8 cellular contexts compared by ENCODE assay signal in genomic region chr15:40104865-40105516, GRCh38. TPM values are rescaled to one million over a fixed set of nuclear protein-coding genes. Genes with fewer than 3 reads are reported as not detected.
DNase-seq lines count a peak whose midpoint lies in the region; ATAC-seq and TF ChIP-seq lines count a peak whose summit lies in the region.

No MANE protein-coding gene starts in this region.

- H3K27me3 Mint-ChIP-seq in activated CD4-positive, alpha-beta memory T cell treated with anti-CD3 and anti-CD28 coated beads, Interleukin-2, amount 10 ng/mL, durations not matched to agents 7 days and 5 days, result peaks cover 7% of the 10 kb centered on the region

- POLR2A ChIA-PET in GM10248 (lab: Yijun Ruan, JAX), result interaction anchor here (0.9 to 4.0 kb wide), 3 partner anchors 8 to 58 kb away, joined by 5 to 25 read pairs (median 20); no protein-coding TSS in a partner anchor
- POLR2A ChIA-PET in activated CD4-positive, alpha-beta memory T cell treated with anti-CD3 and anti-CD28 coated beads, Interleukin-2, amount 10 ng/mL, durations not matched to agents 7 days and 5 days (lab: Charles Lee), result interaction anchor here (0.9 to 8.1 kb wide), 7 partner anchors 10 to 202 kb away, joined by 3 to 53 read pairs (median 7); partner anchors contain the start of gene BUB1B

- H3K9me3 Mint-ChIP-seq in activated CD4-positive, alpha-beta memory T cell treated with anti-CD3 and anti-CD28 coated beads, Interleukin-2, amount 10 ng/mL, durations not matched to agents 7 days and 5 days, result no peaks in the 10 kb centered on the region

- H3K9me3 ChIP-seq in duodenal mucosa (ENCODE audit: control insufficient read depth in 1 of 2, low read length in 2 of 2), result no peaks in the 10 kb centered on the region

- DNase-seq in GM10248 (ENCODE audit: extremely low spot score), result peak; percentile 71
- peak; percentile 75 for DNase-seq in NCI-H774 (lab: John Stamatoyannopoulos, UW)
- peak; percentile 79 for DNase-seq in activated CD4-positive, alpha-beta memory T cell treated with anti-CD3 and anti-CD28 coated beads, Interleukin-2, amount 10 ng/mL, durations not matched to agents 7 days and 5 days
- peak; percentile 72 to 84 for DNase-seq in lung microvascular endothelial cell (ENCODE audit: low read depth in 2 of 2)
- DNase-seq in stimulated activated CD4-positive, alpha-beta T cell treated with anti-CD3 and anti-CD28 coated beads, TNF-alpha, amount 100 ng/mL, for 4 hours (ENCODE audit: low read depth in 3 of 3), result peak; percentile 56 to 78 (median 61)

- H3K4me3 Mint-ChIP-seq in activated CD4-positive, alpha-beta memory T cell treated with anti-CD3 and anti-CD28 coated beads, Interleukin-2, amount 10 ng/mL, durations not matched to agents 7 days and 5 days, result no peak overlapping the region

- no peaks in the 10 kb centered on the region for H3K27me3 ChIP-seq in duodenal mucosa (ENCODE audit: control insufficient read depth in 1 of 2, insufficient read depth in 2 of 2, low read length in 2 of 2)

- H3K27ac Mint-ChIP-seq in activated CD4-positive, alpha-beta memory T cell treated with anti-CD3 and anti-CD28 coated beads, Interleukin-2, amount 10 ng/mL, durations not matched to agents 7 days and 5 days, result peak overlapping the region; percentile 50

- peaks cover 75% of the 10 kb centered on the region for H3K4me1 Mint-ChIP-seq in activated CD4-positive, alpha-beta memory T cell treated with anti-CD3 and anti-CD28 coated beads, Interleukin-2, amount 10 ng/mL, durations not matched to agents 7 days and 5 days

- peaks cover 27% of the 10 kb centered on the region for H3K36me3 Mint-ChIP-seq in activated CD4-positive, alpha-beta memory T cell treated with anti-CD3 and anti-CD28 coated beads, Interleukin-2, amount 10 ng/mL, durations not matched to agents 7 days and 5 days (ENCODE audit: low read depth)

- peaks cover 78 to 88% of the 10 kb centered on the region in 2 donors for H3K4me1 ChIP-seq in duodenal mucosa (ENCODE audit: control insufficient read depth in 1 of 2, insufficient read depth in 2 of 2, low read length in 2 of 2)

- no peak overlapping the region for H3K27ac ChIP-seq in duodenal mucosa (ENCODE audit: low read depth, low read length)

- ATAC-seq in HG03521 (IDR thresholded peaks at IDR 0.05; ENCODE audit: unreplicated experiment) (peak; percentile 24), HG02938 (IDR thresholded peaks at IDR 0.05; ENCODE audit: unreplicated experiment) (no peak)

- CTCF ChIA-PET in GM10248 (lab: Yijun Ruan, JAX), result interaction anchor here (0.6 to 28.6 kb wide), 31 partner anchors 2 to 284 kb away, joined by 3 to 511 read pairs (median 5); partner anchors contain the start of genes BMF, BUB1B and SRP14
- CTCF ChIA-PET in activated CD4-positive, alpha-beta memory T cell treated with anti-CD3 and anti-CD28 coated beads, Interleukin-2, amount 10 ng/mL, durations not matched to agents 7 days and 5 days (lab: Charles Lee), result interaction anchor here (0.7 to 12.8 kb wide), 39 partner anchors 8 to 1410 kb away, joined by 3 to 146 read pairs (median 5); partner anchors contain the start of genes BUB1B, EIF2AK4 and SRP14

- TF ChIP-seq CTCF in GM10248 (IDR thresholded peaks at IDR 0.05; ENCODE audit: control extremely low read depth, extremely low read depth, low read depth, missing control alignments), result peak; percentile 96

- H3K4me3 ChIP-seq in duodenal mucosa (ENCODE audit: low read depth in 1 of 2, low read length in 2 of 2), result peak overlapping the region; percentile 43 to 45

- no peaks in the 10 kb centered on the region for H3K36me3 ChIP-seq in duodenal mucosa (ENCODE audit: control insufficient read depth in 1 of 2, insufficient read depth in 2 of 2, low read length in 2 of 2)

- H3K9ac ChIP-seq in duodenal mucosa (ENCODE audit: low read depth in 1 of 2, low read length in 2 of 2), result peak overlapping the region; percentile 41 to 54

RNA-seq across cellular contexts. Expression of gene BMF, which starts 3.7 kb away (rescaled TPM):
- total RNA-seq in activated CD4-positive, alpha-beta memory T cell treated with anti-CD3 and anti-CD28 coated beads, Interleukin-2, amount 10 ng/mL, durations not matched to agents 7 days and 5 days, result 10 to 100 TPM; 25.7 to 30.2 TPM
- total RNA-seq in lung microvascular endothelial cell, result 2.0 and 3.7 TPM in 2 replicates

RNA-seq across cellular contexts. Expression of gene BUB1B, which starts 55.9 kb away (rescaled TPM):
- 10 to 100 TPM; 73.2 to 73.8 TPM for total RNA-seq in activated CD4-positive, alpha-beta memory T cell treated with anti-CD3 and anti-CD28 coated beads, Interleukin-2, amount 10 ng/mL, durations not matched to agents 7 days and 5 days
- total RNA-seq in lung microvascular endothelial cell, result 3.0 and 10.5 TPM in 2 replicates
